15 cellular contexts compared by ENCODE assay signal in the genomic region with DNA sequence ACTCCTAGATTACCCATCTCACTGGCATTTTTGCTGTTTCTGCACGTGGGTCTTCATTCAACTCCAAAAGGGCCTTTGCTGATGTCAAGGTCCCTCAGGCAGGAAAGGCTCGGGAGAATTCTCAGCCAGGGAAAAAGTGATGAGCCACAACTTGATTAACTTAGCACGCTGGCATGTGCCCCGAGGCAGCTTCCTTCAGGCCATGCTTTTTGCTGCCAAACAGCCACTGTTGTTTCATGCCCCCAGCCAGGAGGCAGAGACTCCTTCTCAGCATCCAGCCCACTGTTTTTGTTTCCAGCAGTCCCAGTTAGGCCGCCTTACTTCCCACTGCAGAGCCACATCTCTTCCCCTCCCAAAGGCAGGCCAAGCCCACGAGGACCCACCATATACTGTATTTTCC.
"Had no signal": no experiment of that assay in that cellular context is flagged by ENCODE, and none has a peak within 500 bp of the region (broad histone marks: within the 10 kb centered on the region; RNA-seq: fewer than 3 reads in every experiment).

No MANE protein-coding gene starts in this region.

- H3K27ac ChIP-seq: cardiac muscle cell, epithelial cell of prostate, gastroesophageal sphincter, WERI-Rb-1 had no signal

- H3K4me1 Mint-ChIP-seq: activated naive CD4-positive, alpha-beta T cell treated with anti-CD3 and anti-CD28 coated beads, Interleukin-2, amount 50 U/mL, for 24 hours; endodermal cell; immature natural killer cell; natural killer cell had no signal

- H3K9me3 ChIP-seq: gastroesophageal sphincter had no signal

- H3K4me3 ChIP-seq: cardiac muscle cell, gastroesophageal sphincter had no signal

- H3K4me1 ChIP-seq: gastroesophageal sphincter had no signal

- H3K9me3 Mint-ChIP-seq: activated naive CD4-positive, alpha-beta T cell treated with anti-CD3 and anti-CD28 coated beads, Interleukin-2, amount 50 U/mL, for 24 hours; natural killer cell; stimulated activated naive CD8-positive, alpha-beta T cell treated with anti-CD3 and anti-CD28 coated beads, Interleukin-15, Interleukin-2, amounts not matched to agents 100 ng/mL and 50 ng/mL, for 24 hours; T-helper 1 cell treated with Interleukin-12 subunit alpha and Interleukin-12 subunit beta and Interleukin-4 antibody, amounts not matched to agents 30 μg/mL and 1 μg/mL, for 36 hours; type B pancreatic cell had no signal

- H3K36me3 Mint-ChIP-seq: activated naive CD4-positive, alpha-beta T cell treated with anti-CD3 and anti-CD28 coated beads, Interleukin-2, amount 50 U/mL, for 24 hours; immature natural killer cell; natural killer cell; type B pancreatic cell had no signal

- H3K27me3 ChIP-seq: cardiac muscle cell, gastroesophageal sphincter had no signal

- DNase-seq: activated CD4-positive, alpha-beta T cell treated with anti-CD3 and anti-CD28 coated beads, Interleukin-2, amount 50 U/mL, for 4 hours; activated gamma-delta T cell; endodermal cell; immature natural killer cell; natural killer cell; posterior cingulate gyrus; stimulated activated CD4-positive, alpha-beta T cell treated with anti-CD3 and anti-CD28 coated beads, Interleukin-12 subunit alpha, Interleukin-12 subunit beta, amount 100 ng/mL, for 4 hours; WERI-Rb-1 had no signal

- H3K36me3 ChIP-seq: cardiac muscle cell, gastroesophageal sphincter, WERI-Rb-1 had no signal

- H3K4me3 Mint-ChIP-seq: activated naive CD4-positive, alpha-beta T cell treated with anti-CD3 and anti-CD28 coated beads, Interleukin-2, amount 50 U/mL, for 24 hours; endodermal cell; immature natural killer cell; natural killer cell; stimulated activated naive CD8-positive, alpha-beta T cell treated with anti-CD3 and anti-CD28 coated beads, Interleukin-15, Interleukin-2, amounts not matched to agents 100 ng/mL and 50 ng/mL, for 24 hours; T-helper 1 cell treated with Interleukin-12 subunit alpha and Interleukin-12 subunit beta and Interleukin-4 antibody, amounts not matched to agents 30 μg/mL and 1 μg/mL, for 36 hours; type B pancreatic cell had no signal

- H3K27ac Mint-ChIP-seq: activated naive CD4-positive, alpha-beta T cell treated with anti-CD3 and anti-CD28 coated beads, Interleukin-2, amount 50 U/mL, for 24 hours; endodermal cell; immature natural killer cell; natural killer cell; stimulated activated naive CD8-positive, alpha-beta T cell treated with anti-CD3 and anti-CD28 coated beads, Interleukin-15, Interleukin-2, amounts not matched to agents 100 ng/mL and 50 ng/mL, for 24 hours; T-helper 1 cell treated with Interleukin-12 subunit alpha and Interleukin-12 subunit beta and Interleukin-4 antibody, amounts not matched to agents 30 μg/mL and 1 μg/mL, for 36 hours; type B pancreatic cell had no signal
